In genomic region chr4:6761540-6762243, GRCh38 we compare ENCODE assay signal across 1 cellular context.
TF ChIP-seq lines count a peak whose summit lies in the region.

No MANE protein-coding gene starts in this region.

TF ChIP-seq in endothelial cell of umbilical vein, 7 proteins besides CTCF, POLR2A, EP300 and RAD21:
- TF ChIP-seq MAX (IDR thresholded peaks at IDR 0.05; ENCODE audit: insufficient read depth, insufficient read length) (no peak), MYC (IDR thresholded peaks at IDR 0.05; ENCODE audit: low read depth, low read length) (no peak), JUN (IDR thresholded peaks at IDR 0.05; ENCODE audit: borderline replicate concordance, insufficient read depth, insufficient read length, low read depth) (no peak), FOS (IDR thresholded peaks at IDR 0.05; ENCODE audit: borderline replicate concordance, insufficient read depth, low read length) (no peak), POLR2AphosphoS5 (IDR thresholded peaks at IDR 0.05; ENCODE audit: insufficient read depth, low read depth, low read length) (no peak), EZH2 (IDR thresholded peaks at IDR 0.05; ENCODE audit: borderline replicate concordance, low read depth, low read length, severe bottlenecking) (no peak), GATA2 (IDR thresholded peaks at IDR 0.05; ENCODE audit: insufficient read depth, insufficient read length, low read depth, low read length) (no peak)
